In the genomic region with DNA sequence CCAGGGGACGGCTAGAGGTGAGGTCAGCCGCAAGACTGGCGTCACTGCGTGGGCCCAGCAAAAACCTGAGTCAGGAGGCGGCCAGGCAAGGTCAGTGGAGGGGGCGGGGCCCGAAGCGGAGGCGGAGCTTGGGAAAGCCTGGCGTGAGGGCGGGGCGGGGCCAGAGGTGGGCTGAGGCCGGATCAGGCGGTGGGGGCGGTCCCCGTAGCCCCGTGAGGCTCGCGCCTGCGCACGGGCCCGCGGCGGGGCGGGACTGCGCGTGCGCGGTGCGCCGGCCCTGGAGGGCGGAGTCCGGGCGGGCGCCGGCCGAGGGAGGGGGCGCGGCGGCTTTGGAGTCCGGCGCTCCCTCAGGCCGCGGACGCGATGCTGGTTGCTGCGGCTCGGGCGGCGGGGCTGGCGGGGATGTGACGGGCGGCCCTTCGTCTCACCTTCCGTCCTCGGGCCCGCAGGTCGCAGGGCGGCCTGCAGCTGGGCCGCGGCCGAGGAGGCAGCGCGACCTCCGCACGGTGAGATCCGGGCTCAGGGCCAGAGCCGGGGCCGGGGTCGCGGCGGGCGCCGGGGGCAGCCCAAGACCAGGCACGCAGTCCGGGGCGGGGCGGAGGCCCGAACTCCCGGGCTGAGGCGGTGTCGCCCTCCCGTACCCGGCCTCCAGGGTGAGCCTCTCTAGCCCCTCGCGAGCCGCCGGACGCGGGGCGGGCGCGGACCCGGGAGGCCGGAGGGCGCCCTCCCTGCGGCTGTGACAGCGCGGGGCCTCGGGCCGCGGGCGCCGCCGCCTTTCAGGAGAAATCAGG, we compare ENCODE assay signal across 1 cellular context.
TF ChIP-seq lines count a peak whose summit lies in the region.

A gene with protein sequence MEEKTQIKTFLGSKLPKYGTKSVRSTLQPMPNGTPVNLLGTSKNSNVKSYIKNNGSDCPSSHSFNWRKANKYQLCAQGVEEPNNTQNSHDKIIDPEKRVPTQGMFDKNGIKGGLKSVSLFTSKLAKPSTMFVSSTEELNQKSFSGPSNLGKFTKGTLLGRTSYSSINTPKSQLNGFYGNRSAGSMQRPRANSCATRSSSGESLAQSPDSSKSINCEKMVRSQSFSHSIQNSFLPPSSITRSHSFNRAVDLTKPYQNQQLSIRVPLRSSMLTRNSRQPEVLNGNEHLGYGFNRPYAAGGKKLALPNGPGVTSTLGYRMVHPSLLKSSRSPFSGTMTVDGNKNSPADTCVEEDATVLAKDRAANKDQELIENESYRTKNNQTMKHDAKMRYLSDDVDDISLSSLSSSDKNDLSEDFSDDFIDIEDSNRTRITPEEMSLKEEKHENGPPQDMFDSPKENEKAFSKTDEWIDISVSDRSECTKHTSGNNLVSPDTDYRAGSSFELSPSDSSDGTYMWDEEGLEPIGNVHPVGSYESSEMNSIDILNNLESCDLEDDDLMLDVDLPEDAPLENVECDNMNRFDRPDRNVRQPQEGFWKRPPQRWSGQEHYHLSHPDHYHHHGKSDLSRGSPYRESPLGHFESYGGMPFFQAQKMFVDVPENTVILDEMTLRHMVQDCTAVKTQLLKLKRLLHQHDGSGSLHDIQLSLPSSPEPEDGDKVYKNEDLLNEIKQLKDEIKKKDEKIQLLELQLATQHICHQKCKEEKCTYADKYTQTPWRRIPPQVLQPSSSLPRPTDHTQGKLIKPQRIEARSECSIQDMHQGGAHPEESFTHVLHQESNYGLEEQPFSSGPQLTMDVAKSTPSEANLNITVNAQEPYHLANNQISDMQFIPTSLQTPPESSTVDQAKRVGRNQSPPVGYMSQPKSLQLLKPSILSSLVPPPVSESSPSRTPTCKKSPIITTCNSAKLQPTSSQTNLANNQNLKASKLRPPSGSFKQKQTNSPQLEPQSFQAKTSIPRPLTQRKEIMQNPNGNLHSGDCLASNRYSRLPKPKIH (plus strand): TSS at position 287 of the 791 bp plus-strand sequence. CDS start 42,464 bp downstream, outside the sequence.

TF ChIP-seq in WTC11, 78 proteins besides CTCF, POLR2A, EP300 and RAD21 (continued from another document and continues in another):
- TF ChIP-seq, protein P1, sequence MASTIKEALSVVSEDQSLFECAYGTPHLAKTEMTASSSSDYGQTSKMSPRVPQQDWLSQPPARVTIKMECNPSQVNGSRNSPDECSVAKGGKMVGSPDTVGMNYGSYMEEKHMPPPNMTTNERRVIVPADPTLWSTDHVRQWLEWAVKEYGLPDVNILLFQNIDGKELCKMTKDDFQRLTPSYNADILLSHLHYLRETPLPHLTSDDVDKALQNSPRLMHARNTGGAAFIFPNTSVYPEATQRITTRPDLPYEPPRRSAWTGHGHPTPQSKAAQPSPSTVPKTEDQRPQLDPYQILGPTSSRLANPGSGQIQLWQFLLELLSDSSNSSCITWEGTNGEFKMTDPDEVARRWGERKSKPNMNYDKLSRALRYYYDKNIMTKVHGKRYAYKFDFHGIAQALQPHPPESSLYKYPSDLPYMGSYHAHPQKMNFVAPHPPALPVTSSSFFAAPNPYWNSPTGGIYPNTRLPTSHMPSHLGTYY (CRISPR knock-in tag; IDR thresholded peaks at IDR 0.05), result no peak
- TF ChIP-seq ZNF138 (CRISPR knock-in tag; conservative IDR thresholded peaks at IDR 0.05) (no peak), NFE2L1 (CRISPR knock-in tag; IDR thresholded peaks at IDR 0.05) (no peak), ZNF671 (CRISPR knock-in tag; IDR thresholded peaks at IDR 0.05) (no peak), FOXJ3 (CRISPR knock-in tag; IDR thresholded peaks at IDR 0.05; ENCODE audit: borderline replicate concordance) (no peak), TP53 (CRISPR knock-in tag; IDR thresholded peaks at IDR 0.05) (no peak), ZNF416 (CRISPR knock-in tag; IDR thresholded peaks at IDR 0.05) (peak; percentile 97), NR2C2 (CRISPR knock-in tag; IDR thresholded peaks at IDR 0.05) (no peak), PREB (CRISPR knock-in tag; IDR thresholded peaks at IDR 0.05; ENCODE audit: borderline replicate concordance) (no peak), CBFB (CRISPR knock-in tag; IDR thresholded peaks at IDR 0.05; ENCODE audit: low read depth) (peak; percentile 19; the same call in 1 of the 2 replicates), SMAD4 (CRISPR knock-in tag; IDR thresholded peaks at IDR 0.05) (no peak), E2F4 (CRISPR knock-in tag; IDR thresholded peaks at IDR 0.05; ENCODE audit: borderline replicate concordance, low read depth) (no peak), ATF1 (CRISPR knock-in tag; IDR thresholded peaks at IDR 0.05) (no peak), ZMAT4 (CRISPR knock-in tag; IDR thresholded peaks at IDR 0.05) (no peak), ZNF232 (CRISPR knock-in tag; IDR thresholded peaks at IDR 0.05) (no peak), OVOL2 (CRISPR knock-in tag; IDR thresholded peaks at IDR 0.05; ENCODE audit: borderline replicate concordance) (no peak), NFYB (CRISPR knock-in tag; conservative IDR thresholded peaks at IDR 0.05; ENCODE audit: low read depth) (no peak), GTF2I (CRISPR knock-in tag; conservative IDR thresholded peaks at IDR 0.05) (no peak), HMGA2 (CRISPR knock-in tag; IDR thresholded peaks at IDR 0.05) (no peak), ZNF219 (CRISPR knock-in tag; IDR thresholded peaks at IDR 0.05; ENCODE audit: borderline replicate concordance) (no peak), SP1 (CRISPR knock-in tag; conservative IDR thresholded peaks at IDR 0.05) (peak; percentile 77; the same call in 1 of the 2 replicates), ZNF423 (CRISPR knock-in tag; IDR thresholded peaks at IDR 0.05) (no peak), PRRX2 (CRISPR knock-in tag; IDR thresholded peaks at IDR 0.05) (no peak), ELF4 (CRISPR knock-in tag; IDR thresholded peaks at IDR 0.05; ENCODE audit: low read depth) (no peak), NR1H2 (CRISPR knock-in tag; IDR thresholded peaks at IDR 0.05) (no peak), TEAD1 (CRISPR knock-in tag; IDR thresholded peaks at IDR 0.05) (no peak), RELA (CRISPR knock-in tag; IDR thresholded peaks at IDR 0.05; ENCODE audit: borderline replicate concordance) (peak; percentile 68; the same call in 1 of the 2 replicates), NFATC4 (CRISPR knock-in tag; IDR thresholded peaks at IDR 0.05) (no peak), ESRRA (CRISPR knock-in tag; IDR thresholded peaks at IDR 0.05; ENCODE audit: borderline replicate concordance) (no peak; the same call in none of the 2 replicates), MYBL2 (CRISPR knock-in tag; IDR thresholded peaks at IDR 0.05) (no peak)
- TF ChIP-seq, protein P2, sequence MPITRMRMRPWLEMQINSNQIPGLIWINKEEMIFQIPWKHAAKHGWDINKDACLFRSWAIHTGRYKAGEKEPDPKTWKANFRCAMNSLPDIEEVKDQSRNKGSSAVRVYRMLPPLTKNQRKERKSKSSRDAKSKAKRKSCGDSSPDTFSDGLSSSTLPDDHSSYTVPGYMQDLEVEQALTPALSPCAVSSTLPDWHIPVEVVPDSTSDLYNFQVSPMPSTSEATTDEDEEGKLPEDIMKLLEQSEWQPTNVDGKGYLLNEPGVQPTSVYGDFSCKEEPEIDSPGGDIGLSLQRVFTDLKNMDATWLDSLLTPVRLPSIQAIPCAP (CRISPR knock-in tag; IDR thresholded peaks at IDR 0.05), result no peak
- TF ChIP-seq, protein P3, sequence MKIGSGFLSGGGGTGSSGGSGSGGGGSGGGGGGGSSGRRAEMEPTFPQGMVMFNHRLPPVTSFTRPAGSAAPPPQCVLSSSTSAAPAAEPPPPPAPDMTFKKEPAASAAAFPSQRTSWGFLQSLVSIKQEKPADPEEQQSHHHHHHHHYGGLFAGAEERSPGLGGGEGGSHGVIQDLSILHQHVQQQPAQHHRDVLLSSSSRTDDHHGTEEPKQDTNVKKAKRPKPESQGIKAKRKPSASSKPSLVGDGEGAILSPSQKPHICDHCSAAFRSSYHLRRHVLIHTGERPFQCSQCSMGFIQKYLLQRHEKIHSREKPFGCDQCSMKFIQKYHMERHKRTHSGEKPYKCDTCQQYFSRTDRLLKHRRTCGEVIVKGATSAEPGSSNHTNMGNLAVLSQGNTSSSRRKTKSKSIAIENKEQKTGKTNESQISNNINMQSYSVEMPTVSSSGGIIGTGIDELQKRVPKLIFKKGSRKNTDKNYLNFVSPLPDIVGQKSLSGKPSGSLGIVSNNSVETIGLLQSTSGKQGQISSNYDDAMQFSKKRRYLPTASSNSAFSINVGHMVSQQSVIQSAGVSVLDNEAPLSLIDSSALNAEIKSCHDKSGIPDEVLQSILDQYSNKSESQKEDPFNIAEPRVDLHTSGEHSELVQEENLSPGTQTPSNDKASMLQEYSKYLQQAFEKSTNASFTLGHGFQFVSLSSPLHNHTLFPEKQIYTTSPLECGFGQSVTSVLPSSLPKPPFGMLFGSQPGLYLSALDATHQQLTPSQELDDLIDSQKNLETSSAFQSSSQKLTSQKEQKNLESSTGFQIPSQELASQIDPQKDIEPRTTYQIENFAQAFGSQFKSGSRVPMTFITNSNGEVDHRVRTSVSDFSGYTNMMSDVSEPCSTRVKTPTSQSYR (CRISPR knock-in tag; IDR thresholded peaks at IDR 0.05), result no peak
- TF ChIP-seq, protein P4, sequence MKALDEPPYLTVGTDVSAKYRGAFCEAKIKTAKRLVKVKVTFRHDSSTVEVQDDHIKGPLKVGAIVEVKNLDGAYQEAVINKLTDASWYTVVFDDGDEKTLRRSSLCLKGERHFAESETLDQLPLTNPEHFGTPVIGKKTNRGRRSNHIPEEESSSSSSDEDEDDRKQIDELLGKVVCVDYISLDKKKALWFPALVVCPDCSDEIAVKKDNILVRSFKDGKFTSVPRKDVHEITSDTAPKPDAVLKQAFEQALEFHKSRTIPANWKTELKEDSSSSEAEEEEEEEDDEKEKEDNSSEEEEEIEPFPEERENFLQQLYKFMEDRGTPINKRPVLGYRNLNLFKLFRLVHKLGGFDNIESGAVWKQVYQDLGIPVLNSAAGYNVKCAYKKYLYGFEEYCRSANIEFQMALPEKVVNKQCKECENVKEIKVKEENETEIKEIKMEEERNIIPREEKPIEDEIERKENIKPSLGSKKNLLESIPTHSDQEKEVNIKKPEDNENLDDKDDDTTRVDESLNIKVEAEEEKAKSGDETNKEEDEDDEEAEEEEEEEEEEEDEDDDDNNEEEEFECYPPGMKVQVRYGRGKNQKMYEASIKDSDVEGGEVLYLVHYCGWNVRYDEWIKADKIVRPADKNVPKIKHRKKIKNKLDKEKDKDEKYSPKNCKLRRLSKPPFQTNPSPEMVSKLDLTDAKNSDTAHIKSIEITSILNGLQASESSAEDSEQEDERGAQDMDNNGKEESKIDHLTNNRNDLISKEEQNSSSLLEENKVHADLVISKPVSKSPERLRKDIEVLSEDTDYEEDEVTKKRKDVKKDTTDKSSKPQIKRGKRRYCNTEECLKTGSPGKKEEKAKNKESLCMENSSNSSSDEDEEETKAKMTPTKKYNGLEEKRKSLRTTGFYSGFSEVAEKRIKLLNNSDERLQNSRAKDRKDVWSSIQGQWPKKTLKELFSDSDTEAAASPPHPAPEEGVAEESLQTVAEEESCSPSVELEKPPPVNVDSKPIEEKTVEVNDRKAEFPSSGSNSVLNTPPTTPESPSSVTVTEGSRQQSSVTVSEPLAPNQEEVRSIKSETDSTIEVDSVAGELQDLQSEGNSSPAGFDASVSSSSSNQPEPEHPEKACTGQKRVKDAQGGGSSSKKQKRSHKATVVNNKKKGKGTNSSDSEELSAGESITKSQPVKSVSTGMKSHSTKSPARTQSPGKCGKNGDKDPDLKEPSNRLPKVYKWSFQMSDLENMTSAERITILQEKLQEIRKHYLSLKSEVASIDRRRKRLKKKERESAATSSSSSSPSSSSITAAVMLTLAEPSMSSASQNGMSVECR (CRISPR knock-in tag; IDR thresholded peaks at IDR 0.05; ENCODE audit: borderline replicate concordance), result 0 out of 2 replicates have a peak, but pooled peaks have one; percentile 51
- TF ChIP-seq, protein P5, sequence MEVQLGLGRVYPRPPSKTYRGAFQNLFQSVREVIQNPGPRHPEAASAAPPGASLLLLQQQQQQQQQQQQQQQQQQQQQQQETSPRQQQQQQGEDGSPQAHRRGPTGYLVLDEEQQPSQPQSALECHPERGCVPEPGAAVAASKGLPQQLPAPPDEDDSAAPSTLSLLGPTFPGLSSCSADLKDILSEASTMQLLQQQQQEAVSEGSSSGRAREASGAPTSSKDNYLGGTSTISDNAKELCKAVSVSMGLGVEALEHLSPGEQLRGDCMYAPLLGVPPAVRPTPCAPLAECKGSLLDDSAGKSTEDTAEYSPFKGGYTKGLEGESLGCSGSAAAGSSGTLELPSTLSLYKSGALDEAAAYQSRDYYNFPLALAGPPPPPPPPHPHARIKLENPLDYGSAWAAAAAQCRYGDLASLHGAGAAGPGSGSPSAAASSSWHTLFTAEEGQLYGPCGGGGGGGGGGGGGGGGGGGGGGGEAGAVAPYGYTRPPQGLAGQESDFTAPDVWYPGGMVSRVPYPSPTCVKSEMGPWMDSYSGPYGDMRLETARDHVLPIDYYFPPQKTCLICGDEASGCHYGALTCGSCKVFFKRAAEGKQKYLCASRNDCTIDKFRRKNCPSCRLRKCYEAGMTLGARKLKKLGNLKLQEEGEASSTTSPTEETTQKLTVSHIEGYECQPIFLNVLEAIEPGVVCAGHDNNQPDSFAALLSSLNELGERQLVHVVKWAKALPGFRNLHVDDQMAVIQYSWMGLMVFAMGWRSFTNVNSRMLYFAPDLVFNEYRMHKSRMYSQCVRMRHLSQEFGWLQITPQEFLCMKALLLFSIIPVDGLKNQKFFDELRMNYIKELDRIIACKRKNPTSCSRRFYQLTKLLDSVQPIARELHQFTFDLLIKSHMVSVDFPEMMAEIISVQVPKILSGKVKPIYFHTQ (CRISPR knock-in tag; IDR thresholded peaks at IDR 0.05), result no peak
- TF ChIP-seq, protein P6, sequence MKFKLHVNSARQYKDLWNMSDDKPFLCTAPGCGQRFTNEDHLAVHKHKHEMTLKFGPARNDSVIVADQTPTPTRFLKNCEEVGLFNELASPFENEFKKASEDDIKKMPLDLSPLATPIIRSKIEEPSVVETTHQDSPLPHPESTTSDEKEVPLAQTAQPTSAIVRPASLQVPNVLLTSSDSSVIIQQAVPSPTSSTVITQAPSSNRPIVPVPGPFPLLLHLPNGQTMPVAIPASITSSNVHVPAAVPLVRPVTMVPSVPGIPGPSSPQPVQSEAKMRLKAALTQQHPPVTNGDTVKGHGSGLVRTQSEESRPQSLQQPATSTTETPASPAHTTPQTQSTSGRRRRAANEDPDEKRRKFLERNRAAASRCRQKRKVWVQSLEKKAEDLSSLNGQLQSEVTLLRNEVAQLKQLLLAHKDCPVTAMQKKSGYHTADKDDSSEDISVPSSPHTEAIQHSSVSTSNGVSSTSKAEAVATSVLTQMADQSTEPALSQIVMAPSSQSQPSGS (CRISPR knock-in tag; IDR thresholded peaks at IDR 0.05; ENCODE audit: borderline replicate concordance, low read depth), result no peak
